13 cellular contexts compared by ENCODE assay signal in genomic region chr20:24681634-24682495, GRCh38.
DNase-seq lines count a peak whose midpoint lies in the region; ATAC-seq and TF ChIP-seq lines count a peak whose summit lies in the region.
"Had no signal": no experiment of that assay in that cellular context is flagged by ENCODE, and none has a peak within 500 bp of the region (broad histone marks: within the 10 kb centered on the region; RNA-seq: fewer than 3 reads in every experiment).

No MANE protein-coding gene starts in this region.

- H2AK5ac ChIP-seq in mesenchymal stem cell (ENCODE audit: low read length, severe bottlenecking): peak overlapping the region; percentile 32

- H3K4me2 ChIP-seq in mesenchymal stem cell (ENCODE audit: low read length, poor library complexity, severe bottlenecking): no peak overlapping the region

- H2BK120ac ChIP-seq in mesenchymal stem cell (ENCODE audit: low read depth, low read length): no peak overlapping the region

- H2BK12ac ChIP-seq in mesenchymal stem cell (ENCODE audit: low read length in 2 of 2): no peak overlapping the region

- TF ChIP-seq CTCF in RWPE2 (IDR thresholded peaks at IDR 0.05; ENCODE audit: poor library complexity, severe bottlenecking): no peak

- WGBS in mesenchymal stem cell: 91% methylated on average over 14 of the region's 14 CpGs
- WGBS in thymus: 92% methylated on average over 14 of the region's 14 CpGs

- H3K9ac ChIP-seq in mesenchymal stem cell (ENCODE audit: low read length): no peak overlapping the region

- no peak overlapping the region for H2BK5ac ChIP-seq in mesenchymal stem cell (ENCODE audit: low read depth, low read length, poor library complexity, severe bottlenecking)

- no peak overlapping the region for H3K4ac ChIP-seq in mesenchymal stem cell (ENCODE audit: low read depth in 1 of 2, low read length in 2 of 2)

- no peak overlapping the region for H4K8ac ChIP-seq in mesenchymal stem cell (ENCODE audit: low read length)

- ATAC-seq in RWPE2 (ENCODE audit: low read depth): no peak
- ATAC-seq: CD8-positive, alpha-beta T cell had no signal

- no peaks in the 10 kb centered on the region for H3K79me1 ChIP-seq in mesenchymal stem cell (replicated peaks; ENCODE audit: low read length, poor library complexity, severe bottlenecking)

- H2BK15ac ChIP-seq in mesenchymal stem cell (ENCODE audit: low read depth, poor library complexity, severe bottlenecking): no peak overlapping the region

- H3K4me3 ChIP-seq in RWPE2 (ENCODE audit: severe bottlenecking): no peak overlapping the region
- no peak overlapping the region for H3K4me3 ChIP-seq in mesenchymal stem cell (ENCODE audit: insufficient read depth in 1 of 2, low read depth in 1 of 2, low read length in 2 of 2)
- no peak overlapping the region for H3K4me3 ChIP-seq in thymus (ENCODE audit: low read length)

- H3K36me3 ChIP-seq in RWPE2 (ENCODE audit: low read depth) (no peaks in the 10 kb centered on the region), mesenchymal stem cell (ENCODE audit: control insufficient read depth in 1 of 2, insufficient read depth in 2 of 2, low read depth in 1 of 2, low read length in 2 of 2) (no peaks in the 10 kb centered on the region), thymus (ENCODE audit: control insufficient read depth, insufficient read depth) (no peaks in the 10 kb centered on the region)

- no peak overlapping the region for H3K23ac ChIP-seq in mesenchymal stem cell (ENCODE audit: low read length in 2 of 2)

- H3K9me3 ChIP-seq in RWPE2 (ENCODE audit: severe bottlenecking) (no peaks in the 10 kb centered on the region), mesenchymal stem cell (ENCODE audit: control insufficient read depth, low read length) (no peaks in the 10 kb centered on the region), thymus (ENCODE audit: control insufficient read depth) (no peaks in the 10 kb centered on the region)

- DNase-seq in ELR (ENCODE audit: low read depth) (peak; percentile 21), RWPE2 (ENCODE audit: low spot score) (peak; percentile 32), mesenchymal stem cell (no peak), GM19238 (ENCODE audit: insufficient read length, low spot score) (no peak)
- DNase-seq in activated CD4-positive, alpha-beta T cell treated with anti-CD3 and anti-CD28 coated beads for 4 hours: no peak
- no peak for DNase-seq in stimulated activated CD4-positive, alpha-beta T cell treated with anti-CD3 and anti-CD28 coated beads, Interleukin-4, amount 100 ng/mL, for 24 hours
- DNase-seq: CD8-positive, alpha-beta T cell; NCI-H1105 treated with DMSO at 0.1 percent for 48 hours; NCI-H187; NCI-H226; NCI-H524 treated with DMSO at 0.1 percent for 48 hours; SHP77 treated with DMSO at 0.1 percent for 48 hours had no signal

- no peaks in the 10 kb centered on the region for H3K4me1 ChIP-seq in RWPE2 (ENCODE audit: insufficient read depth, poor library complexity, severe bottlenecking)
- peaks cover 15% of the 10 kb centered on the region for H3K4me1 ChIP-seq in mesenchymal stem cell (ENCODE audit: control insufficient read depth, insufficient read depth, low read depth, low read length)
- peaks cover 34% of the 10 kb centered on the region for H3K4me1 ChIP-seq in thymus (ENCODE audit: control insufficient read depth, insufficient read depth, low read length)

- H4K91ac ChIP-seq in mesenchymal stem cell (ENCODE audit: low read length): no peak overlapping the region

- H3K27ac ChIP-seq in RWPE2 (ENCODE audit: poor library complexity, severe bottlenecking): no peak overlapping the region
- no peak overlapping the region for H3K27ac ChIP-seq in mesenchymal stem cell (ENCODE audit: low read length, poor library complexity, severe bottlenecking)
- H3K27ac ChIP-seq in thymus (ENCODE audit: low read depth): peak overlapping the region; percentile 80

- H3K18ac ChIP-seq in mesenchymal stem cell (ENCODE audit: low read depth in 1 of 2, low read length in 2 of 2): no peak overlapping the region

- H3K27me3 ChIP-seq in RWPE2 (ENCODE audit: insufficient read depth, poor library complexity, severe bottlenecking): no peaks in the 10 kb centered on the region
- H3K27me3 ChIP-seq in mesenchymal stem cell (ENCODE audit: control insufficient read depth in 1 of 2, insufficient read depth in 1 of 2, low read length in 2 of 2): no peaks in the 10 kb centered on the region
- H3K27me3 ChIP-seq in thymus (ENCODE audit: control insufficient read depth, insufficient read depth): no peaks in the 10 kb centered on the region

- H2AFZ ChIP-seq in mesenchymal stem cell (ENCODE audit: low read depth, low read length): no peak overlapping the region

- H3K14ac ChIP-seq in mesenchymal stem cell (ENCODE audit: low read length in 2 of 2): no peak overlapping the region

Comparison
In these comparisons a context has a peak if more than half of its experiments do, and no peak if none do; other contexts are left out.
1. DNase-seq: peak in ELR (single experiment) and RWPE2 (single experiment); none in mesenchymal stem cell (single experiment), activated CD4-positive, alpha-beta T cell treated with anti-CD3 and anti-CD28 coated beads for 4 hours (0 of 2), stimulated activated CD4-positive, alpha-beta T cell treated with anti-CD3 and anti-CD28 coated beads, Interleukin-4, amount 100 ng/mL, for 24 hours (single experiment) and GM19238 (single experiment).